ENCODE assay signal across 24 cellular contexts in genomic region chr22:28008056-28008455, GRCh38.
"Had no signal": no experiment of that assay in that cellular context is flagged by ENCODE, and none has a peak within 500 bp of the region (broad histone marks: within the 10 kb centered on the region; RNA-seq: fewer than 3 reads in every experiment).

No MANE protein-coding gene starts in this region.

- H3K9me3 Mint-ChIP-seq: mesothelial cell of epicardium; naive thymus-derived CD4-positive, alpha-beta T cell; natural killer cell treated with Interleukin-12 subunit alpha and Interleukin-12 subunit beta and Interleukin-15 and Interleukin-18, amount 100 ng/mL, for 72 hours; stimulated activated naive B cell treated with anti-CD40 and anti-IgM and Interleukin-4, amounts not matched to agents 10 μg/mL and 1 μg/mL and 100 μg/mL, for 72 hours had no signal

- H3K4me3 ChIP-seq: left lung, lower lobe of right lung, ovary, right lobe of liver, stomach, suprapubic skin, thoracic aorta, tibial artery, upper lobe of right lung had no signal

- ATAC-seq: left colon; lower lobe of right lung; naive thymus-derived CD4-positive, alpha-beta T cell; natural killer cell treated with Interleukin-12 subunit alpha and Interleukin-12 subunit beta and Interleukin-15 and Interleukin-18, amount 100 ng/mL, for 72 hours; right lobe of liver; stimulated activated naive B cell treated with anti-CD40 and anti-IgM and Interleukin-4, amounts not matched to agents 10 μg/mL and 1 μg/mL and 100 μg/mL, for 72 hours; stimulated activated naive CD8-positive, alpha-beta T cell treated with anti-CD3 and anti-CD28 coated beads, Interleukin-15, Interleukin-2, amounts not matched to agents 100 U/mL and 50 U/mL, for 24 hours; upper lobe of right lung had no signal

- H3K36me3 ChIP-seq: left lung, ovary, right lobe of liver, suprapubic skin, thoracic aorta had no signal

- H3K27ac ChIP-seq: left lung, lower lobe of right lung, ovary, right lobe of liver, suprapubic skin, thoracic aorta, tibial artery, upper lobe of right lung had no signal

- H3K4me3 Mint-ChIP-seq: mesothelial cell of epicardium; naive thymus-derived CD4-positive, alpha-beta T cell; natural killer cell treated with Interleukin-12 subunit alpha and Interleukin-12 subunit beta and Interleukin-15 and Interleukin-18, amount 100 ng/mL, for 72 hours; stimulated activated naive B cell treated with anti-CD40 and anti-IgM and Interleukin-4, amounts not matched to agents 10 μg/mL and 1 μg/mL and 100 μg/mL, for 72 hours had no signal

- H3K27me3 ChIP-seq: left lung, ovary, right lobe of liver, stomach, suprapubic skin, tibial artery, upper lobe of right lung had no signal

- H3K4me1 ChIP-seq: upper lobe of right lung had no signal

- DNase-seq: hippocampal formation; kidney glomerular epithelial cell; left colon; lower lobe of right lung; mammary epithelial cell; naive thymus-derived CD4-positive, alpha-beta T cell; ovary; retina; right lobe of liver; stimulated activated CD4-positive, alpha-beta T cell treated with anti-CD3 and anti-CD28 coated beads, Interleukin-12 subunit alpha, Interleukin-12 subunit beta, amount 100 ng/mL, for 4 hours; stimulated activated CD4-positive, alpha-beta T cell treated with anti-CD3 and anti-CD28 coated beads, Interleukin-15, amount 100 ng/mL, for 24 hours; stimulated activated CD4-positive, alpha-beta T cell treated with anti-CD3 and anti-CD28 coated beads, Interleukin-2, amount 100 ng/mL, for 24 hours; stimulated activated CD4-positive, alpha-beta T cell treated with anti-CD3 and anti-CD28 coated beads, Interleukin-4, amount 100 ng/mL, for 1 hour; stimulated activated naive B cell treated with anti-CD40 and anti-IgM and Interleukin-4, amounts not matched to agents 10 μg/mL and 1 μg/mL and 100 μg/mL, for 72 hours; stimulated activated naive CD8-positive, alpha-beta T cell treated with anti-CD3 and anti-CD28 coated beads, Interleukin-15, Interleukin-2, amounts not matched to agents 100 U/mL and 50 U/mL, for 24 hours; stomach; tibial artery; upper lobe of right lung had no signal

- H3K4me1 Mint-ChIP-seq: stimulated activated naive B cell treated with anti-CD40 and anti-IgM and Interleukin-4, amounts not matched to agents 10 μg/mL and 1 μg/mL and 100 μg/mL, for 72 hours had no signal

- H3K36me3 Mint-ChIP-seq: naive thymus-derived CD4-positive, alpha-beta T cell; natural killer cell treated with Interleukin-12 subunit alpha and Interleukin-12 subunit beta and Interleukin-15 and Interleukin-18, amount 100 ng/mL, for 72 hours; stimulated activated naive B cell treated with anti-CD40 and anti-IgM and Interleukin-4, amounts not matched to agents 10 μg/mL and 1 μg/mL and 100 μg/mL, for 72 hours had no signal

- H3K9me3 ChIP-seq: left lung, lower lobe of right lung, ovary, right lobe of liver, stomach, suprapubic skin, thoracic aorta, tibial artery, upper lobe of right lung had no signal

- H3K27me3 Mint-ChIP-seq: naive thymus-derived CD4-positive, alpha-beta T cell; progenitor cell of endocrine pancreas; stimulated activated naive B cell treated with anti-CD40 and anti-IgM and Interleukin-4, amounts not matched to agents 10 μg/mL and 1 μg/mL and 100 μg/mL, for 72 hours had no signal
